1 cellular context compared by ENCODE assay signal in the genomic region with DNA sequence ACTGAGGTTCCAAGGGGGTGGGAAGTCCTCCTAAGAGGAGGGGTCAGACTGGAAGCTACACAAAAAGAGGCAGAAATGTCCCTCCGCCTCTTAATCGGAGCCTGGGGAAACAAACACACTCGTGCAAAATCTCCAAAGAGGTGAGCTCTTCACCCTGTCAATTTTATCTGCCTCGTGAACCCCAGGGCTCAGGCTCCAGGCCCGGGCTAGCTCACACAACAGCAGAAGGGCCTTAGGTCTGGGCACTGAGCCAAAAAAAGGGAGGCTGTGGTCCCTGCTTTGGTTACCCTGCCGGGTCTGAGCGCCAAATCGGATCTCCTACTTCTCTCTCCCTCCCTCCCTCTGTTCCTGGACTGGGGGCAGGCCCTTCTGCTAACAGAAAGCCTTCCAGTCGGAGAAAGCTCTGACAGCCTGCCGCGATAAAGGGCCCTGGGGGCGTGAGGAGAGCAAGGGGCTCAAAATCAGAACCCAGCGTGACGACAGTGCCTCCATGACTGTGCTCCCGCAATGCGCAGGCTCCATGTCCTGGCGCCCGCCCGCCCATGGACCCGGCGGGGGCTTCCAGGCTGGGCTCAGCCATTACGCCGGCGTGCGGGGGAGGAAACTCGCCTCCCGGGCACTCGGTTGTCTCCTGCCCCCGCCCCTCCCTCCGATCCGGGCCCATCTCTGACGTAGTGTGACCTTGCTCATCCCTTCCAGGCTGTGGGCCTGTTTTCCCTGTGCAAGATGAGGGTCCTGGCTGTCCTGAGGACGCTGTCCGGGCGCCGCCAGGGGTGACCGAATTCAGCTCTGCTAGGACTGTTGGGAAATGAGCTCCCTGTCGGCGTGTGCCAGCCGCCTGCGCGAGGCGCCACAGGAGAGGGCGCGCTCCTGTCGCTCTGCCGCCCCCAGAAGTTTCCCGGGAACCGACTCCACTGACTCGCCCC.
A peak's percentile ranks its signal among the peaks of the same experiment; 100 is the strongest.
TF ChIP-seq lines count a peak whose summit lies in the region.

No MANE protein-coding gene starts in this region.

TF ChIP-seq in K562, 482 proteins besides CTCF, POLR2A, EP300 and RAD21 (continued from another document and continues in another):
- no peak for TF ChIP-seq FOXK1 (CRISPR knock-in tag; IDR thresholded peaks at IDR 0.05; ENCODE audit: borderline replicate concordance)
- TF ChIP-seq GTF2F1 (IDR thresholded peaks at IDR 0.05; ENCODE audit: low read depth, low read length): no peak; the same call in 1 of the 2 replicates
- TF ChIP-seq MECOM (CRISPR knock-in tag; IDR thresholded peaks at IDR 0.05): peak; percentile 55; the same call in 1 of the 2 replicates
- TF ChIP-seq ZNF23 (CRISPR knock-in tag; IDR thresholded peaks at IDR 0.05): no peak
- TF ChIP-seq CBX1 (IDR thresholded peaks at IDR 0.05; ENCODE audit: low read depth): no peak
- peak; percentile 35 for TF ChIP-seq RB1 (IDR thresholded peaks at IDR 0.05; ENCODE audit: low read depth)
- TF ChIP-seq TCFL5 (CRISPR knock-in tag; conservative IDR thresholded peaks at IDR 0.05): no peak
- TF ChIP-seq JUN (IDR thresholded peaks at IDR 0.05; ENCODE audit: borderline replicate concordance, low read depth, low read length): 0 out of 2 replicates have a peak, but pooled peaks have one; percentile 6
- TF ChIP-seq JUN (CRISPR knock-in tag; IDR thresholded peaks at IDR 0.05; ENCODE audit: borderline replicate concordance): no peak
- peak; percentile 31; the same call in 1 of the 2 replicates for TF ChIP-seq TOE1 (IDR thresholded peaks at IDR 0.05; ENCODE audit: borderline replicate concordance)
- peak; percentile 86; the same call in 1 of the 2 replicates for TF ChIP-seq TOE1 (CRISPR knock-in tag; IDR thresholded peaks at IDR 0.05; ENCODE audit: borderline replicate concordance, low read depth)
- TF ChIP-seq SMARCB1 (IDR thresholded peaks at IDR 0.05; ENCODE audit: insufficient read length, low read depth): no peak
- TF ChIP-seq TEAD2 (tag; IDR thresholded peaks at IDR 0.05): 0 out of 2 replicates have a peak, but pooled peaks have one; percentile 24
- TF ChIP-seq PURB (CRISPR knock-in tag; IDR thresholded peaks at IDR 0.05; ENCODE audit: low read depth): no peak
- no peak for TF ChIP-seq NR2C1 (IDR thresholded peaks at IDR 0.05)
- peak; percentile 54 for TF ChIP-seq NR2C1 (tag; IDR thresholded peaks at IDR 0.05)
- peak; percentile 75 for TF ChIP-seq TAF1 (IDR thresholded peaks at IDR 0.05; ENCODE audit: control insufficient read depth, extremely low read depth, insufficient read depth, low read length, severe bottlenecking)
- no peak for TF ChIP-seq PHTF2 (CRISPR knock-in tag; IDR thresholded peaks at IDR 0.05)
- no peak for TF ChIP-seq MCM2 (IDR thresholded peaks at IDR 0.05; ENCODE audit: low read depth)
- TF ChIP-seq, protein P1, sequence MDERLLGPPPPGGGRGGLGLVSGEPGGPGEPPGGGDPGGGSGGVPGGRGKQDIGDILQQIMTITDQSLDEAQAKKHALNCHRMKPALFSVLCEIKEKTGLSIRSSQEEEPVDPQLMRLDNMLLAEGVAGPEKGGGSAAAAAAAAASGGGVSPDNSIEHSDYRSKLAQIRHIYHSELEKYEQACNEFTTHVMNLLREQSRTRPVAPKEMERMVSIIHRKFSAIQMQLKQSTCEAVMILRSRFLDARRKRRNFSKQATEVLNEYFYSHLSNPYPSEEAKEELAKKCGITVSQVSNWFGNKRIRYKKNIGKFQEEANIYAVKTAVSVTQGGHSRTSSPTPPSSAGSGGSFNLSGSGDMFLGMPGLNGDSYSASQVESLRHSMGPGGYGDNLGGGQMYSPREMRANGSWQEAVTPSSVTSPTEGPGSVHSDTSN (CRISPR knock-in tag; IDR thresholded peaks at IDR 0.05; ENCODE audit: low read depth): no peak
- TF ChIP-seq, protein P1 (tag; conservative IDR thresholded peaks at IDR 0.05; ENCODE audit: low read depth): no peak
- TF ChIP-seq CTBP1 (IDR thresholded peaks at IDR 0.05; ENCODE audit: borderline replicate concordance): peak; percentile 79; the same call in 1 of the 2 replicates
- TF ChIP-seq E2F6 (IDR thresholded peaks at IDR 0.05; ENCODE audit: borderline replicate concordance in 1 of 2, extremely low read depth in 1 of 2, insufficient read depth in 1 of 2, insufficient read length in 1 of 2, low read depth in 1 of 2, low read length in 1 of 2, poor library complexity in 1 of 2, severe bottlenecking in 1 of 2): peak; percentile 7 to 38
- TF ChIP-seq YBX1 (IDR thresholded peaks at IDR 0.05): no peak
- TF ChIP-seq SNAPC5 (CRISPR knock-in tag; IDR thresholded peaks at IDR 0.05): no peak
- TF ChIP-seq ZNF124 (CRISPR knock-in tag; IDR thresholded peaks at IDR 0.05): no peak
- TF ChIP-seq RFX1 (IDR thresholded peaks at IDR 0.05): no peak
- no peak for TF ChIP-seq ZNF696 (CRISPR knock-in tag; conservative IDR thresholded peaks at IDR 0.05)
- peak; percentile 67 for TF ChIP-seq RBM22 (IDR thresholded peaks at IDR 0.05; ENCODE audit: low read depth, low read length, poor library complexity, severe bottlenecking)
- no peak for TF ChIP-seq ZNF217 (CRISPR knock-in tag; IDR thresholded peaks at IDR 0.05)
- TF ChIP-seq DMBX1 (CRISPR knock-in tag; IDR thresholded peaks at IDR 0.05; ENCODE audit: borderline replicate concordance): peak; percentile 29; the same call in 1 of the 2 replicates
- no peak for TF ChIP-seq RERE (CRISPR knock-in tag; IDR thresholded peaks at IDR 0.05; ENCODE audit: borderline replicate concordance)
- TF ChIP-seq ZNF830 (CRISPR knock-in tag; IDR thresholded peaks at IDR 0.05): no peak
- 0 out of 4 replicates have a peak, but pooled peaks of 1 of the 2 experiments have one; percentile 33 for TF ChIP-seq SIN3A (IDR thresholded peaks at IDR 0.05; ENCODE audit: borderline replicate concordance in 2 of 2, control insufficient read depth in 1 of 2, low read depth in 2 of 2, low read length in 2 of 2)
- TF ChIP-seq CGGBP1 (CRISPR knock-in tag; IDR thresholded peaks at IDR 0.05): no peak
- TF ChIP-seq TBL1XR1 (IDR thresholded peaks at IDR 0.05; ENCODE audit: low read length in 2 of 2): peak in 1 of 2 experiments; percentile 14; a peak in 1 of 4 replicates
- TF ChIP-seq ZNF695 (CRISPR knock-in tag; IDR thresholded peaks at IDR 0.05): peak; percentile 57; the same call in 1 of the 2 replicates
- peak; percentile 12; the same call in 1 of the 2 replicates for TF ChIP-seq DIDO1 (tag; IDR thresholded peaks at IDR 0.05; ENCODE audit: low read depth)
- peak; percentile 93 for TF ChIP-seq SMAD1 (IDR thresholded peaks at IDR 0.05; ENCODE audit: low read depth, low read length, partially characterized antibody)
- TF ChIP-seq ZMIZ1 (IDR thresholded peaks at IDR 0.05; ENCODE audit: low read depth in 2 of 2, low read length in 2 of 2): peak in 1 of 2 experiments; percentile 36; a peak in 1 of 4 replicates
- peak; percentile 59; the same call in 1 of the 2 replicates for TF ChIP-seq TCF7L2 (IDR thresholded peaks at IDR 0.05; ENCODE audit: low read depth, low read length)
- TF ChIP-seq MLX (CRISPR knock-in tag; conservative IDR thresholded peaks at IDR 0.05): peak in 1 of 2 experiments; percentile 41; a peak in 1 of 4 replicates
- no peak for TF ChIP-seq DNMT1 (IDR thresholded peaks at IDR 0.05)
- TF ChIP-seq, protein P2, sequence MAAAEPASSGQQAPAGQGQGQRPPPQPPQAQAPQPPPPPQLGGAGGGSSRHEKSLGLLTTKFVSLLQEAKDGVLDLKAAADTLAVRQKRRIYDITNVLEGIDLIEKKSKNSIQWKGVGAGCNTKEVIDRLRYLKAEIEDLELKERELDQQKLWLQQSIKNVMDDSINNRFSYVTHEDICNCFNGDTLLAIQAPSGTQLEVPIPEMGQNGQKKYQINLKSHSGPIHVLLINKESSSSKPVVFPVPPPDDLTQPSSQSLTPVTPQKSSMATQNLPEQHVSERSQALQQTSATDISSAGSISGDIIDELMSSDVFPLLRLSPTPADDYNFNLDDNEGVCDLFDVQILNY (CRISPR knock-in tag; IDR thresholded peaks at IDR 0.05): peak; percentile 90
- TF ChIP-seq DPF2 (IDR thresholded peaks at IDR 0.05): peak; percentile 78
- TF ChIP-seq PYGO2 (tag; IDR thresholded peaks at IDR 0.05): no peak
- peak; percentile 62 for TF ChIP-seq SMARCA4 (IDR thresholded peaks at IDR 0.05)
- peak; percentile 19 for TF ChIP-seq ETV1 (tag; conservative IDR thresholded peaks at IDR 0.05; ENCODE audit: low read depth)
